ENCODE assay signal across 28 cellular contexts in genomic region chr13:97904059-97904458, GRCh38. TPM values are rescaled to one million over a fixed set of nuclear protein-coding genes. Genes with fewer than 3 reads are reported as not detected.
DNase-seq lines count a peak whose midpoint lies in the region; ATAC-seq and TF ChIP-seq lines count a peak whose summit lies in the region.
"Had no signal": no experiment of that assay in that cellular context is flagged by ENCODE, and none has a peak within 500 bp of the region (broad histone marks: within the 10 kb centered on the region; RNA-seq: fewer than 3 reads in every experiment).

No MANE protein-coding gene starts in this region.

- no peak for TF ChIP-seq CTCF in AG10803 (conservative IDR thresholded peaks at IDR 0.05; ENCODE audit: low read length)

- DNase-seq in AG10803 (ENCODE audit: low read depth) (peak; percentile 86), GM03348 (ENCODE audit: low spot score) (peak; percentile 14), left cardiac atrium (no peak), sciatic nerve (ENCODE audit: low spot score) (no peak), NCI-H524 treated with DMSO at 0.1 percent for 48 hours (lab: John Stamatoyannopoulos, UW) (no peak)
- DNase-seq in stimulated activated naive CD4-positive, alpha-beta T cell treated with Interleukin-2 at 50 U/mL for 16 hours (lab: John Stamatoyannopoulos, UW) = no peak
- no peak for DNase-seq in activated naive CD4-positive, alpha-beta T cell treated with anti-CD3 and anti-CD28 coated beads, Interleukin-2, amount 50 U/mL, for 72 hours (ENCODE audit: low spot score in 2 of 2)
- DNase-seq: CD4-positive, CD25-positive, alpha-beta regulatory T cell; DMS53; HFFc6; Kasumi-1; NCI-H1092 treated with DMSO at 0.1 percent for 48 hours; NCI-H1436; NCI-H187; NCI-H2081 treated with DMSO at 0.1 percent for 48 hours; NCI-H2171; NCI-H226; NCI-H524; NCI-H82; NK-92 treated with Interleukin-12 subunit alpha and Interleukin-12 subunit beta, amount 100 ng/mL, for 24 hours; PC-9; RPMI8226; SHP77 treated with DMSO at 0.1 percent for 48 hours had no signal

- no peak overlapping the region for H3K4me3 ChIP-seq in AG10803 (ENCODE audit: low read length)
- H3K4me3 ChIP-seq: A549, BLaER1, GM23338, HAP-1, K562, PC-9 had no signal

- peak; percentile 58 to 86 for ATAC-seq in left cardiac atrium
- ATAC-seq in sciatic nerve = peak; percentile 55
- ATAC-seq in activated naive CD4-positive, alpha-beta T cell treated with anti-CD3 and anti-CD28 coated beads, Interleukin-2, amount 50 U/mL, for 72 hours = no peak
- ATAC-seq: A549, GM23338, K562 had no signal

- H3K27ac Mint-ChIP-seq in activated naive CD4-positive, alpha-beta T cell treated with anti-CD3 and anti-CD28 coated beads, Interleukin-2, amount 50 U/mL, for 72 hours = no peak overlapping the region
- H3K27ac Mint-ChIP-seq: CD4-positive, CD25-positive, alpha-beta regulatory T cell; GM23338; HFFc6 had no signal

- intact Hi-C loops in left cardiac atrium (cut with DNase I) (no loop called here), sciatic nerve (cut with DNase I) (no loop called here)

- no peaks in the 10 kb centered on the region for H3K9me3 Mint-ChIP-seq in activated naive CD4-positive, alpha-beta T cell treated with anti-CD3 and anti-CD28 coated beads, Interleukin-2, amount 50 U/mL, for 72 hours
- H3K9me3 Mint-ChIP-seq: GM23338, HFFc6 had no signal

- no peaks in the 10 kb centered on the region for H3K36me3 Mint-ChIP-seq in activated naive CD4-positive, alpha-beta T cell treated with anti-CD3 and anti-CD28 coated beads, Interleukin-2, amount 50 U/mL, for 72 hours
- H3K36me3 Mint-ChIP-seq: CD4-positive, CD25-positive, alpha-beta regulatory T cell had no signal

RNA-seq across cellular contexts. Expression of gene IPO5, which starts 49.4 kb away (rescaled TPM):
- total RNA-seq in left cardiac atrium (100 to 1,000 TPM in 1 of 2 donors, 10 to 100 TPM in 1; 77.8 to 101 TPM), sciatic nerve (115 TPM)
- 100 to 1,000 TPM; 228 to 256 TPM for total RNA-seq in activated naive CD4-positive, alpha-beta T cell treated with anti-CD3 and anti-CD28 coated beads, Interleukin-2, amount 50 U/mL, for 72 hours

Comparison
In these comparisons a context has a peak if more than half of its experiments do, and no peak if none do; other contexts are left out.
1. DNase-seq: peak in AG10803 (single experiment) and GM03348 (single experiment); none in left cardiac atrium (single experiment), sciatic nerve (single experiment), stimulated activated naive CD4-positive, alpha-beta T cell treated with Interleukin-2 at 50 U/mL for 16 hours (single experiment), NCI-H524 treated with DMSO at 0.1 percent for 48 hours (single experiment) and activated naive CD4-positive, alpha-beta T cell treated with anti-CD3 and anti-CD28 coated beads, Interleukin-2, amount 50 U/mL, for 72 hours (0 of 2).
2. ATAC-seq: peak in left cardiac atrium (2 of 2) and sciatic nerve (single experiment); none in activated naive CD4-positive, alpha-beta T cell treated with anti-CD3 and anti-CD28 coated beads, Interleukin-2, amount 50 U/mL, for 72 hours (0 of 2).